Comparison of ENCODE assay signal across 7 cellular contexts in the genomic region with DNA sequence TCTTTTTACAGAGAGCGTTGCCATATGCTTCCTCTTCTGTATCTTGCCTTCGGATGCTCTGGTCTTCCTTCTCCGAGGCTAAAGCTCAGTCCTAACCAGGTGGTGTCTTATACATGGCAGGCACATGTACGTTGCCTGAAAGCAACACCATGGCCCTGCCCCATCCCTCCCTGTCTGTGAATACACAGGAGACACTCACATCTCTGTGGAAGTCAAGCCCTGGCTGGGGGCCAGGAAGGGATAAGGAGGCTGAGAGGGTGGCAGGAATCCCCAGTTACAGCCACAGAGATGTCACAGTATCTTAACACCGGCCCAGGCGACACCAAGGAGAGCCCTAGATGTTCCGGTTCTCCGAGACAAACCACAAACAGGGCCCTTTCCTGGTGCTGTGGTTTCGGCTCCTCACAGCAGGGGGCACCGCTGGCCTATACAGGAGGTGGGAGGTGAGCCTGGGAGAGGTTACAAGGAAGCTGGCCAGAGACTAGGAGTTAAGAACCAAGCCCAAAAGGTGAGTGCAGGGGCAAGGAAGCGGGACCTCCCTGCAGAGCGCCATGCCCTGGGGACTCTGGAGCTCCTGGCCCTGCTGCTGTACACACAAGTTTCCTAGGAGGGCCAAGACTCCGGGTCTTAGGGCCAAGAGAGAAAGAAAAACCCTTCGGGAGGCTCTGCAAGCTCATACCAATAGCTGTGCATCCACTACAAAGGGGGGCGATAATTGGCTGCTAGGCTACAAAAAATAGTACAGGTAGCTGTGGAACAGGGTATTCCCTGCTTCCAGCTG. TPM values are rescaled to one million over a fixed set of nuclear protein-coding genes. Genes with fewer than 3 reads are reported as not detected.
DNase-seq lines count a peak whose midpoint lies in the region; ATAC-seq and TF ChIP-seq lines count a peak whose summit lies in the region.

No MANE protein-coding gene starts in this region.

- H2AFZ ChIP-seq in Karpas-422 (ENCODE audit: low read length) (no peak overlapping the region), SU-DHL-6 (ENCODE audit: low read depth, low read length, severe bottlenecking) (no peak overlapping the region)

- no peaks in the 10 kb centered on the region for H3F3A ChIP-seq in SU-DHL-6 (ENCODE audit: insufficient read depth)

- H3K4me1 ChIP-seq in Karpas-422 (ENCODE audit: low read length), result peaks cover 14% of the 10 kb centered on the region
- peaks cover 7% of the 10 kb centered on the region for H3K4me1 ChIP-seq in lower lobe of right lung
- H3K4me1 ChIP-seq in upper lobe of right lung, result peaks cover 7% of the 10 kb centered on the region

- no peak overlapping the region for H3K4me3 ChIP-seq in Karpas-422 (ENCODE audit: low read length)
- no peak overlapping the region for H3K4me3 ChIP-seq in SU-DHL-6 (ENCODE audit: insufficient read depth, low read length, poor library complexity, severe bottlenecking)
- H3K4me3 ChIP-seq in lower lobe of right lung, result no peak overlapping the region
- H3K4me3 ChIP-seq in upper lobe of right lung, result no peak overlapping the region

- intact Hi-C loops in lower lobe of right lung (cut with DNase I) (no loop called here), upper lobe of right lung (cut with DNase I) (no loop called here)

- no peaks in the 10 kb centered on the region for H3K36me3 ChIP-seq in Karpas-422 (ENCODE audit: insufficient read depth, low read length)
- H3K36me3 ChIP-seq in SU-DHL-6 (ENCODE audit: low read length), result no peaks in the 10 kb centered on the region
- H3K36me3 ChIP-seq in lower lobe of right lung, result no peaks in the 10 kb centered on the region
- H3K36me3 ChIP-seq in upper lobe of right lung, result no peaks in the 10 kb centered on the region

- DNase-seq in Daoy (ENCODE audit: low read depth), result peak; percentile 70
- DNase-seq in Karpas-422, result peak; percentile 75
- peak; percentile 5 to 57 for DNase-seq in dermis microvascular lymphatic vessel endothelial cell (ENCODE audit: low read depth in 2 of 2)
- peak; percentile 75 for DNase-seq in lower lobe of right lung
- peak; percentile 89 for DNase-seq in upper lobe of right lung

- no peak overlapping the region for H3K27ac ChIP-seq in Karpas-422 (ENCODE audit: low read length)
- H3K27ac ChIP-seq in SU-DHL-6 (ENCODE audit: low read depth, low read length), result no peak overlapping the region
- H3K27ac ChIP-seq in lower lobe of right lung, result no peak overlapping the region
- no peak overlapping the region for H3K27ac ChIP-seq in upper lobe of right lung

- H3K27me3 ChIP-seq in Karpas-422 (ENCODE audit: low read length), result no peaks in the 10 kb centered on the region
- no peaks in the 10 kb centered on the region for H3K27me3 ChIP-seq in SU-DHL-6 (ENCODE audit: low read length)
- no peaks in the 10 kb centered on the region for H3K27me3 ChIP-seq in lower lobe of right lung (ENCODE audit: low read depth)
- no peaks in the 10 kb centered on the region for H3K27me3 ChIP-seq in upper lobe of right lung

- H3K4me2 ChIP-seq in Karpas-422 (ENCODE audit: low read depth, low read length, poor library complexity, severe bottlenecking) (no peak overlapping the region), SU-DHL-6 (ENCODE audit: low read depth, low read length, poor library complexity, severe bottlenecking) (no peak overlapping the region)

- H4K20me1 ChIP-seq in Karpas-422 (ENCODE audit: insufficient read depth, low read depth, low read length) (no peaks in the 10 kb centered on the region), SU-DHL-6 (ENCODE audit: low read depth, low read length) (no peaks in the 10 kb centered on the region)

- no peak overlapping the region for H3K9ac ChIP-seq in Karpas-422 (ENCODE audit: low read length)
- no peak overlapping the region for H3K9ac ChIP-seq in SU-DHL-6 (ENCODE audit: low read length)

- TF ChIP-seq CTCF in SU-DHL-6 (IDR thresholded peaks at IDR 0.05; ENCODE audit: insufficient read depth, low read length, poor library complexity, severe bottlenecking) (peak; percentile 26), lower lobe of right lung (IDR thresholded peaks at IDR 0.05) (peak; percentile 81), upper lobe of right lung (IDR thresholded peaks at IDR 0.05) (peak; percentile 72)

- peak; percentile 94 to 96 for ATAC-seq in lower lobe of right lung
- ATAC-seq in upper lobe of right lung, result peak; percentile 97
- ATAC-seq in HG02885 (IDR thresholded peaks at IDR 0.05; ENCODE audit: poor library complexity, unreplicated experiment), result no peak

- H3K79me2 ChIP-seq in Karpas-422 (ENCODE audit: low read length), result no peaks in the 10 kb centered on the region
- no peaks in the 10 kb centered on the region for H3K79me2 ChIP-seq in SU-DHL-6 (ENCODE audit: insufficient read depth, low read length)

- no peaks in the 10 kb centered on the region for H3K9me3 ChIP-seq in Karpas-422 (ENCODE audit: low read length)
- no peaks in the 10 kb centered on the region for H3K9me3 ChIP-seq in SU-DHL-6 (ENCODE audit: insufficient read depth, low read length)
- no peaks in the 10 kb centered on the region for H3K9me3 ChIP-seq in lower lobe of right lung
- no peaks in the 10 kb centered on the region for H3K9me3 ChIP-seq in upper lobe of right lung

- H3K9me2 ChIP-seq in Karpas-422 (replicated peaks; ENCODE audit: insufficient read depth, low read length) (no peaks in the 10 kb centered on the region), SU-DHL-6 (replicated peaks; ENCODE audit: insufficient read depth, low read length) (no peaks in the 10 kb centered on the region)

RNA-seq across cellular contexts. Expression of a gene that starts 41.7 kb away (rescaled TPM):
- not detected in 2 replicates for total RNA-seq in Daoy (2014; rRNA removed; shearing (Covaris generic))
- total RNA-seq in Karpas-422 (2014; rRNA removed; shearing (Covaris generic); ENCODE audit: low replicate concordance), result 0.11 TPM in 1 of 2 replicates, not detected in the other
- under 0.01 and 0.13 TPM in 2 replicates for total RNA-seq in dermis microvascular lymphatic vessel endothelial cell
- total RNA-seq in lower lobe of right lung, result 1.4 TPM
- 0.64 TPM for total RNA-seq in upper lobe of right lung

Comparison
In these comparisons a context has a peak if more than half of its experiments do, and no peak if none do; other contexts are left out.
1. DNase-seq: peak in every context shown above with its lines; median percentile 89 in upper lobe of right lung; 75 in Karpas-422; 75 in lower lobe of right lung; 70 in Daoy; 31 in dermis microvascular lymphatic vessel endothelial cell.
2. CTCF ChIP-seq: peak in every context shown above with its lines; median percentile 81 in lower lobe of right lung; 72 in upper lobe of right lung; 26 in SU-DHL-6.